1 cellular context compared by ENCODE assay signal in the genomic region with DNA sequence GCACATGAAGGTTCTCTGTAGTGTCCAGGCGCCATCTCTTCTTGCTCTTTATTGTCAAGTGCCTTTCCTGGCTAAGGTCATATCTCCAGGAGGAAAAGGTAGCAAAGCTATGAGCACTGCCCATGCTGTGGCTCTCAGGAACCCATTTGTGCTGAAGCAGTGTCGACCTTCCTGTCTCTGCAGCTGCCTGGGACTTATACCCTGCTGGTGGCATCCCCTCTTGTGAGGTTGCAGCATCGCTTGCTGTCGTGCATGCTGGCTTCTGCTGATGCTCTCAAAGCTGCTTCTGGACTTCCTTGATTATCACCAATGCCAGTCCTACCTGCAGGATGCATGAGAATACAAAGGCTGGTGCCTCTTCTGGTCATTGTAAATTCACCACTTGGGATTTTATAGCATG.
TF ChIP-seq lines count a peak whose summit lies in the region.

No MANE protein-coding gene starts in this region.

TF ChIP-seq in IMR-90, 13 proteins besides CTCF, POLR2A, EP300 and RAD21:
- TF ChIP-seq, protein P1, sequence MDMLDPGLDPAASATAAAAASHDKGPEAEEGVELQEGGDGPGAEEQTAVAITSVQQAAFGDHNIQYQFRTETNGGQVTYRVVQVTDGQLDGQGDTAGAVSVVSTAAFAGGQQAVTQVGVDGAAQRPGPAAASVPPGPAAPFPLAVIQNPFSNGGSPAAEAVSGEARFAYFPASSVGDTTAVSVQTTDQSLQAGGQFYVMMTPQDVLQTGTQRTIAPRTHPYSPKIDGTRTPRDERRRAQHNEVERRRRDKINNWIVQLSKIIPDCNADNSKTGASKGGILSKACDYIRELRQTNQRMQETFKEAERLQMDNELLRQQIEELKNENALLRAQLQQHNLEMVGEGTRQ (IDR thresholded peaks at IDR 0.05; ENCODE audit: low read depth, low read length): no peak
- no peak for TF ChIP-seq CHD1 (IDR thresholded peaks at IDR 0.05; ENCODE audit: low read depth, low read length)
- no peak for TF ChIP-seq FOS (IDR thresholded peaks at IDR 0.05; ENCODE audit: low read depth, low read length)
- TF ChIP-seq SMC3 (IDR thresholded peaks at IDR 0.05; ENCODE audit: low read depth, low read length): no peak
- TF ChIP-seq CEBPB (IDR thresholded peaks at IDR 0.05; ENCODE audit: low read depth, low read length): no peak
